ENCODE assay signal across 1 cellular context in genomic region chr4:53432528-53433424, GRCh38.
TF ChIP-seq lines count a peak whose summit lies in the region.

No MANE protein-coding gene starts in this region.

TF ChIP-seq in K562, 482 proteins besides CTCF, POLR2A, EP300 and RAD21 (continued from another document):
- no peak for TF ChIP-seq CEBPG (CRISPR knock-in tag; IDR thresholded peaks at IDR 0.05)
- TF ChIP-seq CEBPG (tag; conservative IDR thresholded peaks at IDR 0.05 in 1 of 2, IDR thresholded peaks at IDR 0.05 in 1 of 2), result 0 out of 4 replicates have a peak, but pooled peaks of 1 of the 2 experiments have one; percentile 16
- no peak for TF ChIP-seq PML (IDR thresholded peaks at IDR 0.05; ENCODE audit: low read length)
- no peak for TF ChIP-seq HMGN3 (IDR thresholded peaks at IDR 0.05; ENCODE audit: borderline replicate concordance, extremely low read depth, insufficient read length, low read depth, low read length)
TF ChIP-seq in K562: peak in this region for 2.
